ENCODE assay signal across 23 cellular contexts in genomic region chr17:36879027-36879426, GRCh38. TPM values are rescaled to one million over a fixed set of nuclear protein-coding genes. Genes with fewer than 3 reads are reported as not detected.
"Had no signal": no experiment of that assay in that cellular context is flagged by ENCODE, and none has a peak within 500 bp of the region (broad histone marks: within the 10 kb centered on the region; RNA-seq: fewer than 3 reads in every experiment).

No MANE protein-coding gene starts in this region.

- H3K4me1 Mint-ChIP-seq: activated naive CD4-positive, alpha-beta T cell treated with anti-CD3 and anti-CD28 coated beads, Interleukin-2, amount 50 U/mL, for 24 hours; immature natural killer cell; natural killer cell had no signal

- H3K4me2 ChIP-seq: hepatocyte had no signal

- H2AFZ ChIP-seq: hepatocyte had no signal

- H3K36me3 ChIP-seq: cardiac muscle cell, left lung, neutrophil, ovary, transverse colon, WERI-Rb-1 had no signal

- H3K9me3 Mint-ChIP-seq: natural killer cell had no signal

- H3K4me1 ChIP-seq: left lung, psoas muscle, transverse colon had no signal

- H3K27ac ChIP-seq: cardiac muscle cell, hepatocyte, left lung, neutrophil, ovary, psoas muscle, transverse colon, WERI-Rb-1 had no signal

- H3K9me3 ChIP-seq: neutrophil, ovary, psoas muscle, transverse colon had no signal

- ATAC-seq: left lung, psoas muscle, right cardiac atrium had no signal

- DNase-seq: activated CD4-positive, alpha-beta T cell treated with anti-CD3 and anti-CD28 coated beads for 1 hour; activated CD4-positive, alpha-beta T cell treated with anti-CD3 and anti-CD28 coated beads, Interleukin-2, amount 50 U/mL, for 4 hours; activated CD8-positive, alpha-beta memory T cell treated with anti-CD3 and anti-CD28 coated beads for 24 hours; activated gamma-delta T cell; cortex of kidney; endodermal cell; foreskin melanocyte; immature natural killer cell; kidney glomerular epithelial cell; left lung; midbrain; natural killer cell; ovary; psoas muscle; right cardiac atrium; SW 1271; transverse colon; WERI-Rb-1 had no signal

- H3K4me3 Mint-ChIP-seq: activated naive CD4-positive, alpha-beta T cell treated with anti-CD3 and anti-CD28 coated beads, Interleukin-2, amount 50 U/mL, for 24 hours; endodermal cell; immature natural killer cell; natural killer cell had no signal

- H3K36me3 Mint-ChIP-seq: activated naive CD4-positive, alpha-beta T cell treated with anti-CD3 and anti-CD28 coated beads, Interleukin-2, amount 50 U/mL, for 24 hours; immature natural killer cell; natural killer cell had no signal

- H3K27me3 ChIP-seq: cardiac muscle cell, ovary had no signal

- H3K27ac Mint-ChIP-seq: activated naive CD4-positive, alpha-beta T cell treated with anti-CD3 and anti-CD28 coated beads, Interleukin-2, amount 50 U/mL, for 24 hours; endodermal cell; immature natural killer cell; natural killer cell had no signal

- H3K4me3 ChIP-seq: cardiac muscle cell, hepatocyte, left lung, ovary, psoas muscle, transverse colon had no signal

RNA-seq across cellular contexts. Expression of gene LHX1, which starts 58.2 kb away (rescaled TPM):
- total RNA-seq: hepatocyte, left lung, lung microvascular endothelial cell, natural killer cell, psoas muscle, right cardiac atrium, transverse colon had no signal
- polyA plus RNA-seq: immature natural killer cell, psoas muscle, right cardiac atrium had no signal
